8 cellular contexts compared by ENCODE assay signal in genomic region chr5:177496111-177497010, GRCh38. TPM values are rescaled to one million over a fixed set of nuclear protein-coding genes. Genes with fewer than 3 reads are reported as not detected.
DNase-seq lines count a peak whose midpoint lies in the region; ATAC-seq and TF ChIP-seq lines count a peak whose summit lies in the region.

No MANE protein-coding gene starts in this region.

- peaks cover 40% of the 10 kb centered on the region for H3K4me1 ChIP-seq in BE2C

- peak overlapping the region; percentile 75 for H3K4me3 ChIP-seq in BE2C (ENCODE audit: low read depth, low read length)

- no peaks in the 10 kb centered on the region for H3K9me3 Mint-ChIP-seq in MCF 10A (ENCODE audit: unreplicated experiment)

- peaks cover 5% of the 10 kb centered on the region for H3K36me3 Mint-ChIP-seq in MCF 10A (ENCODE audit: insufficient read depth, unreplicated experiment)

- intact Hi-C loops in MCF 10A (cut with micrococcal nuclease): loop anchor here (1.0 to 2.0 kb wide), 4 partner anchors 18 to 106 kb away; no protein-coding TSS in a partner anchor

- H3K27me3 ChIP-seq in BE2C: no peaks in the 10 kb centered on the region

- peaks cover 10% of the 10 kb centered on the region for H3K36me3 ChIP-seq in BE2C

- CTCF ChIA-PET in MCF 10A (lab: Yijun Ruan, JAX): interaction anchor here (0.6 to 8.6 kb wide), 14 partner anchors 11 to 321 kb away, joined by 3 to 65 read pairs (median 4); partner anchors contain the start of gene DDX41

- POLR2A ChIA-PET in MCF 10A (lab: Yijun Ruan, JAX): interaction anchor here (0.5 to 3.9 kb wide), 17 partner anchors 11 to 195 kb away, joined by 3 to 24 read pairs (median 5); partner anchors contain the start of gene GRK6

- DNase-seq in BE2C (peak; percentile 91), NCI-H82 treated with DMSO at 0.1 percent for 48 hours (lab: John Stamatoyannopoulos, UW; ENCODE audit: unreplicated experiment) (peak; percentile 46), MCF 10A (ENCODE audit: unreplicated experiment) (peak; percentile 95), islet precursor cell (peak; percentile 97)
- DNase-seq in stimulated activated naive CD8-positive, alpha-beta T cell treated with anti-CD3 and anti-CD28 coated beads, Interleukin-15, Interleukin-2, amounts not matched to agents 100 U/mL and 50 U/mL, for 24 hours: peak; percentile 59
- no peak for DNase-seq in central memory CD4-positive, alpha-beta T cell

- H3K9me3 ChIP-seq in BE2C: no peaks in the 10 kb centered on the region

- TF ChIP-seq CTCF in BE2C (IDR thresholded peaks at IDR 0.05; ENCODE audit: low read depth, low read length) (peak; percentile 42), MCF 10A (IDR thresholded peaks at IDR 0.05; ENCODE audit: unreplicated experiment) (peak; percentile 59)

- H3K27me3 Mint-ChIP-seq in MCF 10A (ENCODE audit: insufficient read depth, unreplicated experiment): no peaks in the 10 kb centered on the region

- peak overlapping the region; percentile 55 for H3K27ac Mint-ChIP-seq in MCF 10A (ENCODE audit: low read depth, unreplicated experiment)

- BruUV-seq in MCF 10A (replicated peaks; lab: Mats Ljungman, UMichigan): no TSS peak

- ATAC-seq in GM18511 (IDR thresholded peaks at IDR 0.05; ENCODE audit: unreplicated experiment) (peak; percentile 2), HG02763 (IDR thresholded peaks at IDR 0.05; ENCODE audit: unreplicated experiment) (no peak)
- ATAC-seq in stimulated activated naive CD8-positive, alpha-beta T cell treated with anti-CD3 and anti-CD28 coated beads, Interleukin-15, Interleukin-2, amounts not matched to agents 100 U/mL and 50 U/mL, for 24 hours: no peak

- peaks cover 51% of the 10 kb centered on the region for H3K4me1 Mint-ChIP-seq in MCF 10A (ENCODE audit: insufficient read depth, unreplicated experiment)

- H3K4me3 Mint-ChIP-seq in MCF 10A (ENCODE audit: unreplicated experiment): peak overlapping the region; percentile 74

RNA-seq across cellular contexts. Expression of gene PDLIM7, which starts 1.0 kb away (rescaled TPM):
- polyA plus RNA-seq in BE2C (2012; ENCODE audit: insufficient read depth, insufficient read length, low read depth): 84.1 TPM
- 164 and 257 TPM in 2 replicates for total RNA-seq in MCF 10A (2022)

RNA-seq across cellular contexts. Expression of gene DOK3, which starts 13.3 kb away (rescaled TPM):
- 33.9 TPM for polyA plus RNA-seq in BE2C (2012; ENCODE audit: insufficient read depth, insufficient read length, low read depth)
- 5.4 and 6.0 TPM in 2 replicates for total RNA-seq in MCF 10A (2022)

RNA-seq across cellular contexts. Expression of gene DDX41, which starts 20.4 kb away (rescaled TPM):
- polyA plus RNA-seq in BE2C (2012; ENCODE audit: insufficient read depth, insufficient read length, low read depth): 914 TPM
- 125 and 135 TPM in 2 replicates for total RNA-seq in MCF 10A (2022)

RNA-seq across cellular contexts. Expression of gene DBN1, which starts 22.9 kb away (rescaled TPM):
- 454 TPM for polyA plus RNA-seq in BE2C (2012; ENCODE audit: insufficient read depth, insufficient read length, low read depth)
- total RNA-seq in MCF 10A (2022): 149 and 165 TPM in 2 replicates

RNA-seq across cellular contexts. Expression of gene PRR7, which starts 49.7 kb away (rescaled TPM):
- 84.9 TPM for polyA plus RNA-seq in BE2C (2012; ENCODE audit: insufficient read depth, insufficient read length, low read depth)
- total RNA-seq in MCF 10A (2022): 15.0 and 23.2 TPM in 2 replicates
